In genomic region chr1:223363856-223364684, GRCh38 we compare ENCODE assay signal across 8 cellular contexts. TPM values are rescaled to one million over a fixed set of nuclear protein-coding genes. Genes with fewer than 3 reads are reported as not detected.
A peak's percentile ranks its signal among the peaks of the same experiment; 100 is the strongest.
DNase-seq lines count a peak whose midpoint lies in the region; ATAC-seq and TF ChIP-seq lines count a peak whose summit lies in the region.

Gene SUSD4 (minus strand): TSS chr1:223364176. CDS start chr1:223363425, 751 bp downstream.

- no peaks in the 10 kb centered on the region for H3F3A ChIP-seq in neural cell (ENCODE audit: insufficient read depth, low read length, poor library complexity, severe bottlenecking)

- no peaks in the 10 kb centered on the region for H3K9me2 ChIP-seq in neural cell (ENCODE audit: insufficient read depth, low read length)

- H3K9ac ChIP-seq in neural cell (ENCODE audit: low read length), result peak within 1 kb of the TSS; percentile 82

- no peaks in the 10 kb centered on the region for H3K36me3 ChIP-seq in esophagus squamous epithelium
- H3K36me3 ChIP-seq in neural cell (ENCODE audit: insufficient read depth, low read length), result no peaks in the 10 kb centered on the region

- H2AFZ ChIP-seq in neural cell (ENCODE audit: low read depth, low read length), result peak within 1 kb of the TSS; percentile 63

- H3K27ac ChIP-seq in esophagus squamous epithelium (peak within 1 kb of the TSS in 3 of 4 donors; percentile 22 to 69 (median 66)), neural cell (ENCODE audit: low read length) (peak within 1 kb of the TSS; percentile 79)

- DNase-seq in DMS153 treated with DMSO at 0.1 percent for 48 hours (lab: John Stamatoyannopoulos, UW; ENCODE audit: unreplicated experiment) (peak; percentile 89), NCI-H526 treated with DMSO at 0.1 percent for 48 hours (lab: John Stamatoyannopoulos, UW) (peak; percentile 52), esophagus squamous epithelium (lab: John Stamatoyannopoulos, UW) (no peak), NK-92 (lab: John Stamatoyannopoulos, UW; ENCODE audit: unreplicated experiment) (no peak)
- DNase-seq in activated T-cell treated with anti-CD3 and anti-CD28 coated beads, Interleukin-2, amount 50 U/mL, for 1 hour, result peak; percentile 75
- DNase-seq in stimulated activated naive CD8-positive, alpha-beta T cell treated with anti-CD3 and anti-CD28 coated beads, Interleukin-15, Interleukin-2, amounts not matched to agents 100 U/mL and 50 U/mL, for 24 hours, result peak; percentile 56

- H3K4me3 ChIP-seq in esophagus squamous epithelium, result peak within 1 kb of the TSS; percentile 36 to 76 (median 62)
- H3K4me3 ChIP-seq in neural cell (ENCODE audit: low read length), result peak within 1 kb of the TSS; percentile 99

- ATAC-seq in HG02885 (IDR thresholded peaks at IDR 0.05; ENCODE audit: poor library complexity, unreplicated experiment), result peak; percentile 76
- ATAC-seq in stimulated activated naive CD8-positive, alpha-beta T cell treated with anti-CD3 and anti-CD28 coated beads, Interleukin-15, Interleukin-2, amounts not matched to agents 100 U/mL and 50 U/mL, for 24 hours, result peak; percentile 74

- H3K4me1 ChIP-seq in esophagus squamous epithelium, result peaks cover 13 to 41% (median 17%) of the 10 kb centered on the region in 3 donors

- H3K9me3 ChIP-seq in esophagus squamous epithelium, result no peaks in the 10 kb centered on the region
- H3K9me3 ChIP-seq in neural cell (ENCODE audit: low read length), result no peaks in the 10 kb centered on the region

- H3K4me2 ChIP-seq in neural cell (ENCODE audit: low read length), result peak within 1 kb of the TSS; percentile 86

- H4K20me1 ChIP-seq in neural cell (ENCODE audit: insufficient read depth), result no peaks in the 10 kb centered on the region

- H3K27me3 ChIP-seq in esophagus squamous epithelium, result peaks cover 0 to 39% (median 0%) of the 10 kb centered on the region in 4 donors
- peaks cover 21% of the 10 kb centered on the region for H3K27me3 ChIP-seq in neural cell (ENCODE audit: insufficient read depth, low read depth, low read length)

- H3K79me2 ChIP-seq in neural cell (replicated peaks; ENCODE audit: insufficient read depth, low read length), result no peaks in the 10 kb centered on the region

- TF ChIP-seq CTCF in esophagus squamous epithelium (IDR thresholded peaks at IDR 0.05) (no peak), neural cell (IDR thresholded peaks at IDR 0.05; ENCODE audit: poor library complexity, severe bottlenecking) (peak; percentile 35)

- WGBS in esophagus squamous epithelium, 2 donors, result 1% methylated on average over 14 of the region's 111 CpGs

- peak in 1 of 4 donors; percentile 12 for TF ChIP-seq POLR2A in esophagus squamous epithelium (IDR thresholded peaks at IDR 0.05)

- peak; percentile 14 for TF ChIP-seq RAD21 in neural cell (conservative IDR thresholded peaks at IDR 0.05)

- intact Hi-C loops in esophagus squamous epithelium (cut with DNase I), result no loop called here

- no peak for TF ChIP-seq EP300 in neural cell (conservative IDR thresholded peaks at IDR 0.05; ENCODE audit: poor library complexity, severe bottlenecking)

TF ChIP-seq in neural cell, 6 proteins besides CTCF, POLR2A, EP300 and RAD21:
- TF ChIP-seq SMC3 (conservative IDR thresholded peaks at IDR 0.05; ENCODE audit: poor library complexity) (peak; percentile 13), TAF1 (IDR thresholded peaks at IDR 0.05; ENCODE audit: low read depth) (no peak), POLR2AphosphoS5 (IDR thresholded peaks at IDR 0.05) (peak; percentile 53), MXI1 (conservative IDR thresholded peaks at IDR 0.05; ENCODE audit: poor library complexity, severe bottlenecking) (peak; percentile 34), REST (IDR thresholded peaks at IDR 0.05; ENCODE audit: borderline replicate concordance) (peak; percentile 21)

RNA-seq across cellular contexts. Expression of gene SUSD4, which starts in this region (rescaled TPM):
- 10 to 100 TPM; 42.7 to 50.6 (median 46.5) TPM for total RNA-seq in esophagus squamous epithelium
- 31.5 and 39.5 TPM in 2 replicates for polyA plus RNA-seq in neural cell
- 73.5 and 75.5 TPM in 2 replicates for polyA minus RNA-seq in neural cell

Comparison
In these comparisons a context has a peak if more than half of its experiments do, and no peak if none do; other contexts are left out.
1. DNase-seq: peak in DMS153 treated with DMSO at 0.1 percent for 48 hours (single experiment), NCI-H526 treated with DMSO at 0.1 percent for 48 hours (single experiment), activated T-cell treated with anti-CD3 and anti-CD28 coated beads, Interleukin-2, amount 50 U/mL, for 1 hour (single experiment) and stimulated activated naive CD8-positive, alpha-beta T cell treated with anti-CD3 and anti-CD28 coated beads, Interleukin-15, Interleukin-2, amounts not matched to agents 100 U/mL and 50 U/mL, for 24 hours (single experiment); none in esophagus squamous epithelium (single experiment) and NK-92 (single experiment).